ENCODE assay signal across 42 cellular contexts in genomic region chr22:23720855-23721254, GRCh38. TPM values are rescaled to one million over a fixed set of nuclear protein-coding genes. Genes with fewer than 3 reads are reported as not detected.
A peak's percentile ranks its signal among the peaks of the same experiment; 100 is the strongest.
DNase-seq lines count a peak whose midpoint lies in the region; ATAC-seq, FAIRE-seq and TF ChIP-seq lines count a peak whose summit lies in the region.
"Had no signal": no experiment of that assay in that cellular context is flagged by ENCODE, and none has a peak within 500 bp of the region (broad histone marks: within the 10 kb centered on the region; RNA-seq: fewer than 3 reads in every experiment).

No MANE protein-coding gene starts in this region.

- TF ChIP-seq EP300 in K562 (IDR thresholded peaks at IDR 0.05; ENCODE audit: low read length) = no peak

- H3K9ac ChIP-seq in KMS-11 (no peak overlapping the region), K562 (ENCODE audit: insufficient read depth in 1 of 2, low read depth in 2 of 2, low read length in 2 of 2) (no peak overlapping the region; a peak in 1 of 4 replicates)
- H3K9ac ChIP-seq: BLaER1; BLaER1 treated with 17β-estradiol and CSF1 and Interleukin-3, amounts not matched to agents 10 nM and 100 nM had no signal

- H3F3A ChIP-seq in GM23338 (replicated peaks; ENCODE audit: low read depth) = no peaks in the 10 kb centered on the region

- no peak for TF ChIP-seq RAD21 in K562 (CRISPR knock-in tag; conservative IDR thresholded peaks at IDR 0.05 in 1 of 2, IDR thresholded peaks at IDR 0.05 in 1 of 2)

- H3K4me1 Mint-ChIP-seq in progenitor cell of endocrine pancreas (ENCODE audit: low read depth) (peaks cover 2% of the 10 kb centered on the region), GM23338 (peaks cover 4% of the 10 kb centered on the region; the same call in 2 of the 3 replicates)

- H3K27ac Mint-ChIP-seq in progenitor cell of endocrine pancreas = peak overlapping the region; percentile 37
- no peak overlapping the region for H3K27ac Mint-ChIP-seq in GM23338
- H3K27ac Mint-ChIP-seq: B cell; CD14-positive monocyte; CD4-positive, alpha-beta memory T cell; CD4-positive, alpha-beta T cell; CD4-positive, CD25-positive, alpha-beta regulatory T cell; CD8-positive, alpha-beta memory T cell; CD8-positive, alpha-beta T cell had no signal

- POLR2A ChIA-PET in K562 (lab: Yijun Ruan, JAX) = no interaction called here

- H3K4me3 ChIP-seq in KMS-11 (IDR thresholded peaks at IDR 0.05; ENCODE audit: insufficient read depth, low read depth, low read length) (no peak overlapping the region), K562 (no peak overlapping the region), GM23338 (no peak overlapping the region)
- H3K4me3 ChIP-seq: A549; BLaER1; BLaER1 treated with 17β-estradiol and CSF1 and Interleukin-3, amounts not matched to agents 10 nM and 100 nM had no signal

- H3K9me3 Mint-ChIP-seq in progenitor cell of endocrine pancreas (ENCODE audit: low read depth) (no peaks in the 10 kb centered on the region), GM23338 (no peaks in the 10 kb centered on the region)
- H3K9me3 Mint-ChIP-seq: CD14-positive monocyte; CD4-positive, alpha-beta T cell; CD4-positive, CD25-positive, alpha-beta regulatory T cell; CD8-positive, alpha-beta memory T cell; CD8-positive, alpha-beta T cell had no signal

- DNase-seq in SK-N-DZ (ENCODE audit: low spot score) (peak; percentile 54), K562 (ENCODE audit: extremely low read depth in 1 of 4, low spot score in 3 of 4) (no peak), progenitor cell of endocrine pancreas (ENCODE audit: low spot score, unreplicated experiment) (no peak), mesenteric fat pad (ENCODE audit: low spot score) (no peak), GM23338 (ENCODE audit: low spot score) (no peak), NCI-H187 treated with DMSO at 0.1 percent for 48 hours (lab: John Stamatoyannopoulos, UW) (no peak), Ammon's horn (ENCODE audit: low spot score) (no peak)
- DNase-seq: 8988T; ACHN; AML-193; BE2C; C1 segment of cervical spinal cord; Caco-2; Calu3; CD4-positive, alpha-beta memory T cell; CD4-positive, alpha-beta T cell; CD4-positive, CD25-positive, alpha-beta regulatory T cell; CD8-positive, alpha-beta memory T cell; CD8-positive, alpha-beta T cell; COR-L47; DMS 273 treated with DMSO at 0.1 percent for 48 hours; DMS153; DMS53; DMS79; DMS79 treated with DMSO at 0.1 percent for 48 hours; DND-41; EL had no signal

- H4K20me1 ChIP-seq in KMS-11 (ENCODE audit: insufficient read depth) (no peaks in the 10 kb centered on the region), K562 (replicated peaks; ENCODE audit: control insufficient read depth, insufficient read depth, low read length) (no peaks in the 10 kb centered on the region), GM23338 (replicated peaks; ENCODE audit: insufficient read depth) (no peaks in the 10 kb centered on the region; the same call in 1 of the 2 replicates)

- H3K4me2 ChIP-seq in KMS-11 (no peak overlapping the region), K562 (ENCODE audit: insufficient read depth, low read length) (no peak overlapping the region), GM23338 (no peak overlapping the region)
- H3K4me2 ChIP-seq: A549; BLaER1; BLaER1 treated with 17β-estradiol and CSF1 and Interleukin-3, amounts not matched to agents 10 nM and 100 nM had no signal

- TF ChIP-seq CTCF in KMS-11 (conservative IDR thresholded peaks at IDR 0.05; ENCODE audit: low read depth, low read length) (no peak), K562 (IDR thresholded peaks at IDR 0.05 in 2 of 3, conservative IDR thresholded peaks at IDR 0.05 in 1 of 3; ENCODE audit: insufficient read depth in 2 of 3, low read depth in 1 of 3, low read length in 3 of 3) (no peak), progenitor cell of endocrine pancreas (IDR thresholded peaks at IDR 0.05; ENCODE audit: unreplicated experiment) (no peak), GM23338 (conservative IDR thresholded peaks at IDR 0.05; ENCODE audit: low read depth in 2 of 2) (no peak)

- ATAC-seq in K562 (no peak), GM23338 (no peak)
- ATAC-seq: A549; CD8-positive, alpha-beta T cell had no signal

- no peaks in the 10 kb centered on the region for H3K9me3 ChIP-seq in K562 (replicated peaks; ENCODE audit: control insufficient read depth, insufficient read depth, low read depth, low read length)
- H3K9me3 ChIP-seq: A549; BE2C; BLaER1; BLaER1 treated with 17β-estradiol and CSF1 and Interleukin-3, amounts not matched to agents 10 nM and 100 nM; Caco-2 had no signal

- H3K79me2 ChIP-seq in KMS-11 (ENCODE audit: insufficient read depth, low read depth) (peaks cover 11% of the 10 kb centered on the region), K562 (ENCODE audit: control insufficient read depth, insufficient read depth, low read length) (peaks cover 14% of the 10 kb centered on the region), GM23338 (replicated peaks; ENCODE audit: insufficient read depth) (peaks cover 9% of the 10 kb centered on the region)

- no peak for TF ChIP-seq POLR2A in K562 (conservative IDR thresholded peaks at IDR 0.05)

- H3K4me1 ChIP-seq in KMS-11 (ENCODE audit: low read depth, poor library complexity, severe bottlenecking) = peaks cover 33% of the 10 kb centered on the region
- H3K4me1 ChIP-seq in K562 (replicated peaks in 1 of 2; ENCODE audit: control insufficient read depth in 2 of 2, insufficient read depth in 2 of 2, low read length in 2 of 2) = peaks cover 5 to 16% of the 10 kb centered on the region in 2 experiments; a peak in 4 of 5 replicates
- peaks cover 7% of the 10 kb centered on the region; the same call in 1 of the 2 replicates for H3K4me1 ChIP-seq in GM23338 (ENCODE audit: insufficient read depth)
- H3K4me1 ChIP-seq: A549, BE2C had no signal

- H3K27me3 Mint-ChIP-seq in progenitor cell of endocrine pancreas = no peaks in the 10 kb centered on the region
- peaks cover 8% of the 10 kb centered on the region for H3K27me3 Mint-ChIP-seq in GM23338 (ENCODE audit: insufficient read depth, low read depth, poor library complexity)
- H3K27me3 Mint-ChIP-seq: CD4-positive, alpha-beta T cell had no signal

- no peaks in the 10 kb centered on the region for H3K9me1 ChIP-seq in K562 (ENCODE audit: control insufficient read depth, insufficient read depth, low read length)

- CTCF ChIA-PET in K562 (lab: Yijun Ruan, JAX; ENCODE audit: low intra/inter-chr PET ratio) = no interaction called here

- 8% methylated on average over 5 of the region's 6 CpGs for WGBS in K562 (ENCODE audit: insufficient coverage, low coverage, missing lambda C conversion rate)

- no peaks in the 10 kb centered on the region for H3K9me2 ChIP-seq in GM23338 (ENCODE audit: insufficient read depth)

- no peak for FAIRE-seq in K562 (lab: Jason Lieb, UNC)
- FAIRE-seq: A204.1, A549, D721Med had no signal

- H3K36me3 ChIP-seq in KMS-11 (ENCODE audit: insufficient read depth) (no peaks in the 10 kb centered on the region), K562 (ENCODE audit: control insufficient read depth, insufficient read depth, low read length) (no peaks in the 10 kb centered on the region), GM23338 (ENCODE audit: insufficient read depth) (no peaks in the 10 kb centered on the region)
- H3K36me3 ChIP-seq: BE2C; BLaER1; BLaER1 treated with 17β-estradiol and CSF1 and Interleukin-3, amounts not matched to agents 10 nM and 100 nM had no signal

- intact Hi-C loops in K562 (cut with micrococcal nuclease) = no loop called here

- H3K4me3 Mint-ChIP-seq in progenitor cell of endocrine pancreas (ENCODE audit: low read depth) = no peak overlapping the region
- no peak overlapping the region for H3K4me3 Mint-ChIP-seq in GM23338
- H3K4me3 Mint-ChIP-seq: B cell; CD14-positive monocyte; CD4-positive, alpha-beta memory T cell; CD4-positive, alpha-beta T cell; CD4-positive, CD25-positive, alpha-beta regulatory T cell; CD8-positive, alpha-beta memory T cell; CD8-positive, alpha-beta T cell had no signal

- H2AFZ ChIP-seq in KMS-11 (ENCODE audit: low read depth) (0 out of 2 replicates have a peak overlapping the region, but pooled peaks have one; percentile 14), K562 (ENCODE audit: low read depth, low read length) (no peak overlapping the region), GM23338 (no peak overlapping the region)

- H3K27ac ChIP-seq in KMS-11 = no peak overlapping the region
- H3K27ac ChIP-seq in K562 (ENCODE audit: extremely low read depth, low read depth, low read length) = no peak overlapping the region
- H3K27ac ChIP-seq in GM23338 (ENCODE audit: low read depth) = no peak overlapping the region
- H3K27ac ChIP-seq: 22Rv1; A549; BLaER1; BLaER1 treated with 17β-estradiol and CSF1 and Interleukin-3, amounts not matched to agents 10 nM and 100 nM; C4-2B had no signal

- H3K27me3 ChIP-seq in KMS-11 (ENCODE audit: insufficient read depth, low read depth) = no peaks in the 10 kb centered on the region
- H3K27me3 ChIP-seq in K562 (ENCODE audit: control insufficient read depth in 2 of 2, insufficient read depth in 2 of 2, low read length in 2 of 2) = no peaks in the 10 kb centered on the region
- H3K27me3 ChIP-seq in GM23338 (ENCODE audit: insufficient read depth) = no peaks in the 10 kb centered on the region
- H3K27me3 ChIP-seq: BE2C; BLaER1; BLaER1 treated with 17β-estradiol and CSF1 and Interleukin-3, amounts not matched to agents 10 nM and 100 nM had no signal

- BruUV-seq in K562 (replicated peaks; lab: Mats Ljungman, UMichigan) = no TSS peak

- in situ Hi-C loops in K562 (cut with MboI) = no loop called here

- H3K36me3 Mint-ChIP-seq in progenitor cell of endocrine pancreas (ENCODE audit: insufficient read depth) = no peaks in the 10 kb centered on the region
- no peaks in the 10 kb centered on the region for H3K36me3 Mint-ChIP-seq in GM23338 (ENCODE audit: low read depth)
- H3K36me3 Mint-ChIP-seq: CD14-positive monocyte; CD4-positive, alpha-beta memory T cell; CD4-positive, CD25-positive, alpha-beta regulatory T cell; CD8-positive, alpha-beta memory T cell; CD8-positive, alpha-beta T cell had no signal

RNA-seq across cellular contexts. Expression of gene RGL4, which starts 30.0 kb away (rescaled TPM):
- not detected in 2 replicates for polyA plus RNA-seq in SK-N-DZ (2014; cell fraction: cytosol; rRNA removed)
- polyA plus RNA-seq in SK-N-DZ (2014; cell fraction: nucleus; rRNA removed) = 0.08 TPM in 1 of 2 replicates, not detected in the other
- total RNA-seq in K562 (2011; cell fraction: chromatin; rRNA removed; ENCODE audit: low replicate concordance) = 0.14 TPM in 1 of 2 replicates, not detected in the other
- total RNA-seq in K562 (2011; cell fraction: nucleolus; rRNA removed) = not detected in 2 replicates
- total RNA-seq in K562 (2011; cell fraction: nucleoplasm; rRNA removed) = not detected in 2 replicates
- total RNA-seq in K562 (2014; rRNA removed) = not detected in 2 replicates
- not detected in 2 replicates for total RNA-seq in K562 (2014; rRNA removed; fragmentation: Illumina TruSeq; extraction: Trizol)
- total RNA-seq in K562 (2015; rRNA removed; fragmentation: Illumina TruSeq; extraction: Trizol) = not detected in 2 replicates
- total RNA-seq in K562 (2021) = not detected in 2 replicates
- polyA plus RNA-seq in K562 (2011; rRNA removed) = not detected in 2 replicates
- not detected in 2 replicates for polyA plus RNA-seq in K562 (2011; cell fraction: cytosol; rRNA removed)
- not detected in 2 replicates for polyA plus RNA-seq in K562 (2011; cell fraction: nucleus; rRNA removed)
- 0.10 and 0.13 TPM in 2 replicates for polyA plus RNA-seq in K562 (2012)
- polyA plus RNA-seq in K562 (2014; fragmentation: Illumina TruSeq; extraction: Trizol) = not detected in 2 replicates
- polyA plus RNA-seq in K562 (2014; fragmentation: Nextera tagmentation; extraction: Ambion mirVana) = not detected
- polyA plus RNA-seq in K562 (2014; rRNA removed) = not detected in 2 replicates
- not detected in 2 replicates for polyA minus RNA-seq in K562 (2011; rRNA and poly(A)+ RNA removed)
- not detected in 2 replicates for polyA minus RNA-seq in K562 (2011; cell fraction: cytosol; rRNA and poly(A)+ RNA removed)
- polyA minus RNA-seq in K562 (2011; cell fraction: nucleus; rRNA and poly(A)+ RNA removed) = not detected in 2 replicates
- total RNA-seq in progenitor cell of endocrine pancreas = 0.07 TPM in 1 of 2 replicates, not detected in the other
- 1.5 TPM for total RNA-seq in mesenteric fat pad
- not detected in 2 replicates for total RNA-seq in GM23338 (2014; rRNA removed; shearing (Covaris generic))
- 0.07 and 0.16 TPM in 2 replicates for polyA plus RNA-seq in GM23338 (2016; fragmentation: Nextera tagmentation; extraction: Ambion mirVana)
- total RNA-seq: A172, A673, Caco-2, Calu3, Daoy had no signal
- polyA plus RNA-seq: A549, AG04450, BJ had no signal

RNA-seq across cellular contexts. Expression of gene ZNF70, which starts 30.1 kb away (rescaled TPM):
- 4.2 and 5.7 TPM in 2 replicates for polyA plus RNA-seq in SK-N-DZ (2014; cell fraction: cytosol; rRNA removed)
- polyA plus RNA-seq in SK-N-DZ (2014; cell fraction: nucleus; rRNA removed) = 3.6 and 4.7 TPM in 2 replicates
- 8.5 and 13.1 TPM in 2 replicates for total RNA-seq in K562 (2011; cell fraction: chromatin; rRNA removed; ENCODE audit: low replicate concordance)
- 4.9 and 5.3 TPM in 2 replicates for total RNA-seq in K562 (2011; cell fraction: nucleolus; rRNA removed)
- total RNA-seq in K562 (2011; cell fraction: nucleoplasm; rRNA removed) = 8.3 and 11.4 TPM in 2 replicates
- total RNA-seq in K562 (2014; rRNA removed) (1.4 and 1.8 TPM in 2 replicates), K562 (2014; rRNA removed; fragmentation: Illumina TruSeq; extraction: Trizol) (2.3 TPM in 2 replicates), K562 (2015; rRNA removed; fragmentation: Illumina TruSeq; extraction: Trizol) (2.4 and 2.5 TPM in 2 replicates), K562 (2021) (3.2 and 3.3 TPM in 2 replicates), progenitor cell of endocrine pancreas (8.9 and 9.8 TPM in 2 replicates), mesenteric fat pad (7.8 TPM)
- polyA plus RNA-seq in K562 (2011; rRNA removed) (0.57 and 0.58 TPM in 2 replicates), K562 (2014; fragmentation: Illumina TruSeq; extraction: Trizol) (1.3 and 1.5 TPM in 2 replicates), K562 (2014; fragmentation: Nextera tagmentation; extraction: Ambion mirVana) (under 1 TPM; 0.14 to 0.18 TPM), K562 (2014; rRNA removed) (1.1 and 1.3 TPM in 2 replicates), GM23338 (2016; fragmentation: Nextera tagmentation; extraction: Ambion mirVana) (0.19 and 0.45 TPM in 2 replicates)
- polyA plus RNA-seq in K562 (2011; cell fraction: cytosol; rRNA removed) = 0.72 and 0.84 TPM in 2 replicates
- polyA plus RNA-seq in K562 (2011; cell fraction: nucleus; rRNA removed) = 2.0 and 2.6 TPM in 2 replicates
- polyA plus RNA-seq in K562 (2012) = 0.99 and 1.2 TPM in 2 replicates
- polyA minus RNA-seq in K562 (2011; rRNA and poly(A)+ RNA removed) = 1.2 and 1.5 TPM in 2 replicates
- polyA minus RNA-seq in K562 (2011; cell fraction: cytosol; rRNA and poly(A)+ RNA removed) = 1.5 and 1.7 TPM in 2 replicates
- 1.3 and 2.1 TPM in 2 replicates for polyA minus RNA-seq in K562 (2011; cell fraction: nucleus; rRNA and poly(A)+ RNA removed)
- total RNA-seq in GM23338 (2014; rRNA removed; shearing (Covaris generic)) = 2.6 TPM in 2 replicates

RNA-seq across cellular contexts. Expression of gene VPREB3, which starts 33.4 kb away (rescaled TPM):
- not detected in 2 replicates for polyA plus RNA-seq in SK-N-DZ (2014; cell fraction: cytosol; rRNA removed)
- polyA plus RNA-seq in SK-N-DZ (2014; cell fraction: nucleus; rRNA removed) = not detected in 2 replicates
- total RNA-seq in K562 (2011; cell fraction: chromatin; rRNA removed; ENCODE audit: low replicate concordance) = not detected in 2 replicates
- total RNA-seq in K562 (2011; cell fraction: nucleolus; rRNA removed) = not detected in 2 replicates
- not detected in 2 replicates for total RNA-seq in K562 (2011; cell fraction: nucleoplasm; rRNA removed)
- total RNA-seq in K562 (2014; rRNA removed) (not detected in 2 replicates), K562 (2014; rRNA removed; fragmentation: Illumina TruSeq; extraction: Trizol) (not detected in 2 replicates), K562 (2015; rRNA removed; fragmentation: Illumina TruSeq; extraction: Trizol) (not detected in 2 replicates), K562 (2021) (0.71 TPM in 1 of 2 replicates, not detected in the other), progenitor cell of endocrine pancreas (not detected in 2 replicates), mesenteric fat pad (not detected)
- polyA plus RNA-seq in K562 (2011; rRNA removed) (0.20 TPM in 1 of 2 replicates, not detected in the other), K562 (2014; fragmentation: Illumina TruSeq; extraction: Trizol) (not detected in 2 replicates), K562 (2014; fragmentation: Nextera tagmentation; extraction: Ambion mirVana) (under 1 TPM in 1 of 2 experiments, not detected in 1; 0.14 TPM), K562 (2014; rRNA removed) (not detected in 2 replicates), GM23338 (2016; fragmentation: Nextera tagmentation; extraction: Ambion mirVana) (1.1 and 2.1 TPM in 2 replicates)
- polyA plus RNA-seq in K562 (2011; cell fraction: cytosol; rRNA removed) = not detected in 2 replicates
- 0.41 TPM in 1 of 2 replicates, not detected in the other for polyA plus RNA-seq in K562 (2011; cell fraction: nucleus; rRNA removed)
- polyA plus RNA-seq in K562 (2012) = 0.14 and 0.50 TPM in 2 replicates
- not detected in 2 replicates for polyA minus RNA-seq in K562 (2011; rRNA and poly(A)+ RNA removed)
- not detected in 2 replicates for polyA minus RNA-seq in K562 (2011; cell fraction: cytosol; rRNA and poly(A)+ RNA removed)
- polyA minus RNA-seq in K562 (2011; cell fraction: nucleus; rRNA and poly(A)+ RNA removed) = not detected in 2 replicates
- not detected in 2 replicates for total RNA-seq in GM23338 (2014; rRNA removed; shearing (Covaris generic))
- total RNA-seq: A172; Caco-2; Calu3; CD4-positive, alpha-beta memory T cell; CD4-positive, alpha-beta T cell; CD8-positive, alpha-beta memory T cell; Daoy had no signal
- polyA plus RNA-seq: AG04450; CD8-positive, alpha-beta memory T cell had no signal

RNA-seq across cellular contexts. Expression of gene C22orf15, which starts 41.9 kb away (rescaled TPM):
- 0.13 TPM in 1 of 2 replicates, not detected in the other for polyA plus RNA-seq in SK-N-DZ (2014; cell fraction: cytosol; rRNA removed)
- polyA plus RNA-seq in SK-N-DZ (2014; cell fraction: nucleus; rRNA removed) = 0.10 and 0.27 TPM in 2 replicates
- not detected in 2 replicates for total RNA-seq in K562 (2011; cell fraction: chromatin; rRNA removed; ENCODE audit: low replicate concordance)
- total RNA-seq in K562 (2011; cell fraction: nucleolus; rRNA removed) = not detected in 2 replicates
- not detected in 2 replicates for total RNA-seq in K562 (2011; cell fraction: nucleoplasm; rRNA removed)
- total RNA-seq in K562 (2014; rRNA removed) = not detected in 2 replicates
- total RNA-seq in K562 (2014; rRNA removed; fragmentation: Illumina TruSeq; extraction: Trizol) = not detected in 2 replicates
- total RNA-seq in K562 (2015; rRNA removed; fragmentation: Illumina TruSeq; extraction: Trizol) = not detected in 2 replicates
- total RNA-seq in K562 (2021) = not detected in 2 replicates
- polyA plus RNA-seq in K562 (2011; rRNA removed) = not detected in 2 replicates
- polyA plus RNA-seq in K562 (2011; cell fraction: cytosol; rRNA removed) = not detected in 2 replicates
- polyA plus RNA-seq in K562 (2011; cell fraction: nucleus; rRNA removed) = not detected in 2 replicates
- 0.21 and 0.57 TPM in 2 replicates for polyA plus RNA-seq in K562 (2012)
- polyA plus RNA-seq in K562 (2014; fragmentation: Illumina TruSeq; extraction: Trizol) = not detected in 2 replicates
- not detected for polyA plus RNA-seq in K562 (2014; fragmentation: Nextera tagmentation; extraction: Ambion mirVana)
- 0.07 TPM in 1 of 2 replicates, not detected in the other for polyA plus RNA-seq in K562 (2014; rRNA removed)
- not detected in 2 replicates for polyA minus RNA-seq in K562 (2011; rRNA and poly(A)+ RNA removed)
- not detected in 2 replicates for polyA minus RNA-seq in K562 (2011; cell fraction: cytosol; rRNA and poly(A)+ RNA removed)
- not detected in 2 replicates for polyA minus RNA-seq in K562 (2011; cell fraction: nucleus; rRNA and poly(A)+ RNA removed)
- not detected in 2 replicates for total RNA-seq in progenitor cell of endocrine pancreas
- total RNA-seq in mesenteric fat pad = not detected
- 3.6 and 5.7 TPM in 2 replicates for total RNA-seq in GM23338 (2014; rRNA removed; shearing (Covaris generic))
- 9.3 and 10.1 TPM in 2 replicates for polyA plus RNA-seq in GM23338 (2016; fragmentation: Nextera tagmentation; extraction: Ambion mirVana)
- total RNA-seq: Caco-2, Calu3, Daoy had no signal
- polyA plus RNA-seq: A549 had no signal

RNA-seq across cellular contexts. Expression of gene CHCHD10, which starts 46.9 kb away (rescaled TPM):
- 9.1 and 9.4 TPM in 2 replicates for polyA plus RNA-seq in SK-N-DZ (2014; cell fraction: cytosol; rRNA removed)
- polyA plus RNA-seq in SK-N-DZ (2014; cell fraction: nucleus; rRNA removed) = 0.59 and 46.4 TPM in 2 replicates
- 6.7 and 22.5 TPM in 2 replicates for total RNA-seq in K562 (2011; cell fraction: chromatin; rRNA removed; ENCODE audit: low replicate concordance)
- total RNA-seq in K562 (2011; cell fraction: nucleolus; rRNA removed) = 36.1 and 36.9 TPM in 2 replicates
- total RNA-seq in K562 (2011; cell fraction: nucleoplasm; rRNA removed) = 31.7 and 48.8 TPM in 2 replicates
- total RNA-seq in K562 (2014; rRNA removed) (84.9 and 214 TPM in 2 replicates), K562 (2014; rRNA removed; fragmentation: Illumina TruSeq; extraction: Trizol) (76.4 and 102 TPM in 2 replicates), K562 (2015; rRNA removed; fragmentation: Illumina TruSeq; extraction: Trizol) (124 and 130 TPM in 2 replicates), K562 (2021) (270 and 292 TPM in 2 replicates), progenitor cell of endocrine pancreas (39.5 and 42.3 TPM in 2 replicates), mesenteric fat pad (357 TPM)
- polyA plus RNA-seq in K562 (2011; rRNA removed) (51.1 and 51.8 TPM in 2 replicates), K562 (2014; fragmentation: Illumina TruSeq; extraction: Trizol) (157 and 178 TPM in 2 replicates), K562 (2014; fragmentation: Nextera tagmentation; extraction: Ambion mirVana) (10 to 100 TPM; 15.2 to 41.0 TPM), K562 (2014; rRNA removed) (159 and 170 TPM in 2 replicates), GM23338 (2016; fragmentation: Nextera tagmentation; extraction: Ambion mirVana) (101 and 113 TPM in 2 replicates)
- polyA plus RNA-seq in K562 (2011; cell fraction: cytosol; rRNA removed) = 124 and 209 TPM in 2 replicates
- polyA plus RNA-seq in K562 (2011; cell fraction: nucleus; rRNA removed) = 58.5 and 83.9 TPM in 2 replicates
- 252 and 257 TPM in 2 replicates for polyA plus RNA-seq in K562 (2012)
- polyA minus RNA-seq in K562 (2011; rRNA and poly(A)+ RNA removed) = 17.5 and 34.7 TPM in 2 replicates
- 133 and 155 TPM in 2 replicates for polyA minus RNA-seq in K562 (2011; cell fraction: cytosol; rRNA and poly(A)+ RNA removed)
- 8.6 and 19.1 TPM in 2 replicates for polyA minus RNA-seq in K562 (2011; cell fraction: nucleus; rRNA and poly(A)+ RNA removed)
- total RNA-seq in GM23338 (2014; rRNA removed; shearing (Covaris generic)) = 1.2 and 11.4 TPM in 2 replicates
